Comparison of ENCODE assay signal across 8 cellular contexts in genomic region chr7:5396999-5397656, GRCh38. TPM values are rescaled to one million over a fixed set of nuclear protein-coding genes. Genes with fewer than 3 reads are reported as not detected.
A peak's percentile ranks its signal among the peaks of the same experiment; 100 is the strongest.
DNase-seq lines count a peak whose midpoint lies in the region; ATAC-seq and TF ChIP-seq lines count a peak whose summit lies in the region.

No MANE protein-coding gene starts in this region.

- peaks cover 16% of the 10 kb centered on the region for H3K27me3 Mint-ChIP-seq in endothelial cell (ENCODE audit: unreplicated experiment)
- H3K27me3 Mint-ChIP-seq in natural killer cell treated with Interleukin-12 subunit alpha and Interleukin-12 subunit beta and Interleukin-15 and Interleukin-18, amount 100 ng/mL, for 72 hours, result no peaks in the 10 kb centered on the region

- ATAC-seq in GM18505 (IDR thresholded peaks at IDR 0.05; ENCODE audit: unreplicated experiment) (peak; percentile 78), HG02884 (IDR thresholded peaks at IDR 0.05; ENCODE audit: unreplicated experiment) (peak; percentile 81)
- ATAC-seq in natural killer cell treated with Interleukin-12 subunit alpha and Interleukin-12 subunit beta and Interleukin-15 and Interleukin-18, amount 100 ng/mL, for 72 hours, result peak; percentile 97

- peak overlapping the region; percentile 53 to 71 (median 58) for H3K4me3 ChIP-seq in subcutaneous abdominal adipose tissue (ENCODE audit: low read depth in 1 of 5, low read length in 5 of 5)

- peaks cover 2 to 30% (median 26%) of the 10 kb centered on the region in 5 donors for H3K4me1 ChIP-seq in subcutaneous abdominal adipose tissue (ENCODE audit: control insufficient read depth in 5 of 5, insufficient read depth in 5 of 5, low read length in 5 of 5)

- no peaks in the 10 kb centered on the region for H3K9me3 Mint-ChIP-seq in endothelial cell (ENCODE audit: unreplicated experiment)
- H3K9me3 Mint-ChIP-seq in natural killer cell treated with Interleukin-12 subunit alpha and Interleukin-12 subunit beta and Interleukin-15 and Interleukin-18, amount 100 ng/mL, for 72 hours, result no peaks in the 10 kb centered on the region

- peak; percentile 88 for TF ChIP-seq POLR2A in GM18505 (IDR thresholded peaks at IDR 0.05; ENCODE audit: borderline replicate concordance, extremely low read depth, insufficient read depth, insufficient read length)

- TF ChIP-seq CTCF in endothelial cell (IDR thresholded peaks at IDR 0.05; ENCODE audit: unreplicated experiment), result no peak

- H3K9me3 ChIP-seq in subcutaneous abdominal adipose tissue (ENCODE audit: control insufficient read depth in 5 of 5, low read length in 5 of 5), result no peaks in the 10 kb centered on the region

- DNase-seq in NCI-H510A treated with DMSO at 0.1 percent for 48 hours (lab: John Stamatoyannopoulos, UW) (peak; percentile 87), endothelial cell (ENCODE audit: low spot score) (no peak), NCI-H345 treated with DMSO at 0.1 percent for 48 hours (lab: John Stamatoyannopoulos, UW; ENCODE audit: unreplicated experiment) (no peak)
- peak; percentile 81 to 83 for DNase-seq in activated CD8-positive, alpha-beta memory T cell treated with anti-CD3 and anti-CD28 coated beads for 1 hour (ENCODE audit: extremely low read depth in 1 of 2, low read depth in 1 of 2)
- peak; percentile 97 for DNase-seq in natural killer cell treated with Interleukin-12 subunit alpha and Interleukin-12 subunit beta and Interleukin-15 and Interleukin-18, amount 100 ng/mL, for 72 hours (ENCODE audit: low spot score)

- H3K36me3 Mint-ChIP-seq in endothelial cell (ENCODE audit: low read depth, unreplicated experiment), result peaks cover 27% of the 10 kb centered on the region
- H3K36me3 Mint-ChIP-seq in natural killer cell treated with Interleukin-12 subunit alpha and Interleukin-12 subunit beta and Interleukin-15 and Interleukin-18, amount 100 ng/mL, for 72 hours, result no peaks in the 10 kb centered on the region

- peak overlapping the region; percentile 70 for H3K27ac Mint-ChIP-seq in endothelial cell (ENCODE audit: unreplicated experiment)
- H3K27ac Mint-ChIP-seq in natural killer cell treated with Interleukin-12 subunit alpha and Interleukin-12 subunit beta and Interleukin-15 and Interleukin-18, amount 100 ng/mL, for 72 hours, result peak overlapping the region; percentile 97 to 99

- peaks cover 0 to 34% (median 19%) of the 10 kb centered on the region in 5 donors for H3K36me3 ChIP-seq in subcutaneous abdominal adipose tissue (ENCODE audit: control insufficient read depth in 5 of 5, insufficient read depth in 5 of 5, low read length in 5 of 5)

- peak overlapping the region; percentile 91 for H3K27ac ChIP-seq in subcutaneous abdominal adipose tissue (ENCODE audit: low read depth, low read length)

- no peak overlapping the region for H3K4me3 Mint-ChIP-seq in endothelial cell (ENCODE audit: unreplicated experiment)
- peak overlapping the region; percentile 89 for H3K4me3 Mint-ChIP-seq in natural killer cell treated with Interleukin-12 subunit alpha and Interleukin-12 subunit beta and Interleukin-15 and Interleukin-18, amount 100 ng/mL, for 72 hours

- H3K9ac ChIP-seq in subcutaneous abdominal adipose tissue (ENCODE audit: low read length in 5 of 5), result peak overlapping the region; percentile 56 to 90 (median 75)

- H3K27me3 ChIP-seq in subcutaneous abdominal adipose tissue (ENCODE audit: control insufficient read depth in 5 of 5, insufficient read depth in 4 of 5, low read length in 5 of 5), result no peaks in the 10 kb centered on the region

- H3K4me1 Mint-ChIP-seq in endothelial cell (ENCODE audit: unreplicated experiment), result peaks cover 5% of the 10 kb centered on the region
- H3K4me1 Mint-ChIP-seq in natural killer cell treated with Interleukin-12 subunit alpha and Interleukin-12 subunit beta and Interleukin-15 and Interleukin-18, amount 100 ng/mL, for 72 hours (ENCODE audit: low read depth in 2 of 2), result peaks cover 28 to 32% of the 10 kb centered on the region in 2 donors

RNA-seq across cellular contexts. Expression of gene TNRC18, which starts 26.5 kb away (rescaled TPM):
- 91.8 TPM for total RNA-seq in endothelial cell (ENCODE audit: unreplicated experiment)
- total RNA-seq in natural killer cell treated with Interleukin-12 subunit alpha and Interleukin-12 subunit beta and Interleukin-15 and Interleukin-18, amount 100 ng/mL, for 72 hours, result 10 to 100 TPM; 81.2 to 87.6 TPM

Comparison
In these comparisons a context has a peak if more than half of its experiments do, and no peak if none do; other contexts are left out.
1. DNase-seq: peak in NCI-H510A treated with DMSO at 0.1 percent for 48 hours (single experiment), activated CD8-positive, alpha-beta memory T cell treated with anti-CD3 and anti-CD28 coated beads for 1 hour (2 of 2) and natural killer cell treated with Interleukin-12 subunit alpha and Interleukin-12 subunit beta and Interleukin-15 and Interleukin-18, amount 100 ng/mL, for 72 hours (single experiment); none in endothelial cell (single experiment) and NCI-H345 treated with DMSO at 0.1 percent for 48 hours (single experiment).
2. Peak in every context shown above with its lines, with median percentiles within 50 percentile points of each other: ATAC-seq.